1 cellular context compared by ENCODE assay signal in genomic region chr1:148388260-148389026, GRCh38.
TF ChIP-seq lines count a peak whose summit lies in the region.

No MANE protein-coding gene starts in this region.

TF ChIP-seq in K562, 482 proteins besides CTCF, POLR2A, EP300 and RAD21 (continued from another document and continues in another):
- no peak for TF ChIP-seq USF1 (CRISPR knock-in tag; IDR thresholded peaks at IDR 0.05)
- peak; percentile 57; the same call in 1 of the 2 replicates for TF ChIP-seq EP400 (IDR thresholded peaks at IDR 0.05)
- no peak; the same call in 1 of the 2 replicates for TF ChIP-seq JUN (IDR thresholded peaks at IDR 0.05; ENCODE audit: borderline replicate concordance, low read depth, low read length)
- TF ChIP-seq JUN (CRISPR knock-in tag; IDR thresholded peaks at IDR 0.05; ENCODE audit: borderline replicate concordance): no peak
- TF ChIP-seq FIP1L1 (IDR thresholded peaks at IDR 0.05; ENCODE audit: low read depth, low read length, poor library complexity, severe bottlenecking): no peak
- no peak for TF ChIP-seq EZH2 (IDR thresholded peaks at IDR 0.05; ENCODE audit: borderline replicate concordance, low read depth, low read length)
- TF ChIP-seq STAT5A (IDR thresholded peaks at IDR 0.05; ENCODE audit: borderline replicate concordance, low read length): peak; percentile 49; the same call in 1 of the 2 replicates
- TF ChIP-seq FOXJ2 (tag; IDR thresholded peaks at IDR 0.05): no peak
- TF ChIP-seq MED1 (CRISPR knock-in tag; IDR thresholded peaks at IDR 0.05; ENCODE audit: borderline replicate concordance): no peak
- no peak for TF ChIP-seq TEAD2 (tag; IDR thresholded peaks at IDR 0.05)
- TF ChIP-seq NCOA1 (IDR thresholded peaks at IDR 0.05; ENCODE audit: low read depth): peak; percentile 65; the same call in 1 of the 2 replicates
- no peak for TF ChIP-seq TCF7L2 (IDR thresholded peaks at IDR 0.05; ENCODE audit: low read depth, low read length)
- TF ChIP-seq SIN3A (IDR thresholded peaks at IDR 0.05; ENCODE audit: borderline replicate concordance in 2 of 2, control insufficient read depth in 1 of 2, low read depth in 2 of 2, low read length in 2 of 2): peak; percentile 46 to 90; a peak in 3 of 4 replicates
- no peak for TF ChIP-seq BRD4 (IDR thresholded peaks at IDR 0.05)
- no peak for TF ChIP-seq ZNF408 (CRISPR knock-in tag; IDR thresholded peaks at IDR 0.05; ENCODE audit: low read depth)
- peak; percentile 93 for TF ChIP-seq ETS1 (conservative IDR thresholded peaks at IDR 0.05; ENCODE audit: control insufficient read depth, low read depth, low read length)
- TF ChIP-seq SMAD2 (IDR thresholded peaks at IDR 0.05; ENCODE audit: low read depth, low read length): no peak
- peak; percentile 25 to 77 for TF ChIP-seq AFF1 (IDR thresholded peaks at IDR 0.05; ENCODE audit: low read depth in 1 of 2, partially characterized antibody in 2 of 2)
- peak; percentile 93 for TF ChIP-seq ZNF75A (CRISPR knock-in tag; IDR thresholded peaks at IDR 0.05)
- no peak for TF ChIP-seq ZNF277 (CRISPR knock-in tag; IDR thresholded peaks at IDR 0.05; ENCODE audit: borderline replicate concordance)
- TF ChIP-seq CHD2 (IDR thresholded peaks at IDR 0.05; ENCODE audit: low read depth, low read length): peak; percentile 8; the same call in 1 of the 2 replicates
- TF ChIP-seq ZC3H8 (IDR thresholded peaks at IDR 0.05): peak; percentile 98
- peak; percentile 87 for TF ChIP-seq CREB1 (IDR thresholded peaks at IDR 0.05)
- TF ChIP-seq CREB1 (CRISPR knock-in tag; IDR thresholded peaks at IDR 0.05): peak; percentile 89
- peak; percentile 73 to 94 for TF ChIP-seq ARNT (IDR thresholded peaks at IDR 0.05)
- peak; percentile 91 for TF ChIP-seq ZNF696 (CRISPR knock-in tag; conservative IDR thresholded peaks at IDR 0.05)
- TF ChIP-seq KLF1 (tag; IDR thresholded peaks at IDR 0.05): 0 out of 2 replicates have a peak, but pooled peaks have one; percentile 53
- TF ChIP-seq NELFE (IDR thresholded peaks at IDR 0.05; ENCODE audit: insufficient read depth, insufficient read length): no peak
- TF ChIP-seq TCF3 (CRISPR knock-in tag; IDR thresholded peaks at IDR 0.05): peak; percentile 57
- TF ChIP-seq ZNF436 (CRISPR knock-in tag; IDR thresholded peaks at IDR 0.05): peak; percentile 77
- no peak for TF ChIP-seq ZBTB43 (CRISPR knock-in tag; IDR thresholded peaks at IDR 0.05)
- peak; percentile 85; the same call in 1 of the 2 replicates for TF ChIP-seq PHB (CRISPR knock-in tag; IDR thresholded peaks at IDR 0.05)
- no peak for TF ChIP-seq ZNF133 (CRISPR knock-in tag; IDR thresholded peaks at IDR 0.05)
- TF ChIP-seq ZC3H11A (IDR thresholded peaks at IDR 0.05; ENCODE audit: low read depth, low read length): no peak
- TF ChIP-seq HMGXB4 (CRISPR knock-in tag; IDR thresholded peaks at IDR 0.05): 0 out of 2 replicates have a peak, but pooled peaks have one; percentile 40
- 0 out of 2 replicates have a peak, but pooled peaks have one; percentile 29 for TF ChIP-seq FOSL1 (tag; conservative IDR thresholded peaks at IDR 0.05)
- TF ChIP-seq RERE (CRISPR knock-in tag; IDR thresholded peaks at IDR 0.05; ENCODE audit: borderline replicate concordance): no peak
- peak; percentile 98 for TF ChIP-seq OTX1 (CRISPR knock-in tag; IDR thresholded peaks at IDR 0.05)
- no peak for TF ChIP-seq RBM14 (IDR thresholded peaks at IDR 0.05; ENCODE audit: borderline replicate concordance, insufficient read depth, low read depth, low read length)
- no peak for TF ChIP-seq ZNF282 (CRISPR knock-in tag; IDR thresholded peaks at IDR 0.05)
- no peak for TF ChIP-seq MCM3 (IDR thresholded peaks at IDR 0.05)
- TF ChIP-seq SNAPC5 (CRISPR knock-in tag; IDR thresholded peaks at IDR 0.05): peak; percentile 90
- TF ChIP-seq JUND (IDR thresholded peaks at IDR 0.05; ENCODE audit: borderline replicate concordance, low read depth, low read length): peak; percentile 54
- peak; percentile 77; the same call in 2 of the 3 replicates for TF ChIP-seq JUND (tag; IDR thresholded peaks at IDR 0.05; ENCODE audit: borderline replicate concordance, low read depth, low read length)
- peak; percentile 73; the same call in 1 of the 2 replicates for TF ChIP-seq ZNF3 (CRISPR knock-in tag; IDR thresholded peaks at IDR 0.05)
- TF ChIP-seq CTBP1 (IDR thresholded peaks at IDR 0.05; ENCODE audit: borderline replicate concordance): peak; percentile 75
- no peak for TF ChIP-seq PRMT5 (CRISPR knock-in tag; IDR thresholded peaks at IDR 0.05)
- no peak for TF ChIP-seq RBM15 (IDR thresholded peaks at IDR 0.05; ENCODE audit: insufficient read depth, low read length)
- TF ChIP-seq FOXA3 (CRISPR knock-in tag; conservative IDR thresholded peaks at IDR 0.05 in 1 of 2, IDR thresholded peaks at IDR 0.05 in 1 of 2): peak; percentile 72 to 78; a peak in 3 of 4 replicates
- TF ChIP-seq PML (IDR thresholded peaks at IDR 0.05; ENCODE audit: low read length): peak; percentile 99
- TF ChIP-seq ZNF23 (CRISPR knock-in tag; IDR thresholded peaks at IDR 0.05): no peak
